ENCODE assay signal across 15 cellular contexts in the genomic region with DNA sequence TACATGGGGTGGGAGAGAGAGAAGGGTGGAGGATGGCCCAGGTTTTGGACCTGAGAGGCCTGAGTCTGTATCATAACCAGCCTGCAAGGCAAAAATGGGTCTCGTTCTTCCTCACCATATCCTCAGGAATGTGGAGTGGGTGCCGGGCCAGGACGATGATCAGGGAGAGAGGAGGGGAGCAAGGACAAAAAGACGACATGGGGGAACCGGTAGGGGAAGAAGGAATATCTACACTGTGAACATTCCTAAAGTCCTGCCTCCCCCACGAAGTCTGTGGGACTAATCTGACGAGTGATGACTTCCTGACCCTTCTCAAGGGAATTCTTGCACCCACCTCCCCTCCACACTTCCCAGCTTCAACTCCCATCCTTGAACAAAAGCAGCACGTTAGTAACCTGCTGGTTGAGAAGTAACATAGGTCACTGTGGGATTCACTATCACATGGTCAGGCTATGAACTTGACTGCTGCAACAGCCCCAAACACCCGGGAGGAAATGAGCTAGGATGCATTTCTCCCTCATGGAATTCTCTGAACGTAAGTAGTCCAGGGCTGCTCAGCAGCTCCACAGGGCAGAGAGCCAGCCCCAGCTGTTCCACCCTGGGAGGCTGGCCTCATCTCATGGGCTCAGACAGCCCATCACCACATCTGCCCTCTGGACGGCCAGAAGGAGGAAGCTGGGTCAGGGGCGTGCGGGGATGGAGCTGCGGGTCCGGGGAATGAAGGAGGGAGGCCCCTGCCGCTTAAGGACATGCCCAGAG. TPM values are rescaled to one million over a fixed set of nuclear protein-coding genes. Genes with fewer than 3 reads are reported as not detected.
DNase-seq lines count a peak whose midpoint lies in the region; ATAC-seq and TF ChIP-seq lines count a peak whose summit lies in the region.
"Had no signal": no experiment of that assay in that cellular context is flagged by ENCODE, and none has a peak within 500 bp of the region (broad histone marks: within the 10 kb centered on the region; RNA-seq: fewer than 3 reads in every experiment).

No MANE protein-coding gene starts in this region.

- no peaks in the 10 kb centered on the region for H3K79me1 ChIP-seq in IMR-90 (ENCODE audit: low read depth in 1 of 2, low read length in 2 of 2)

- peaks cover 50% of the 10 kb centered on the region for H3K4me1 Mint-ChIP-seq in dendritic cell treated with granulocyte-macrophage colony-stimulating factor and Interleukin-4, amounts not matched to agents 40 ng/mL and 50 ng/mL, for 4 days (ENCODE audit: low read depth)
- H3K4me1 Mint-ChIP-seq in activated T-helper 2 cell treated with anti-CD3 and anti-CD28 coated beads, Interferon-gamma antibody, Interleukin-2, Interleukin-4, amounts not matched to agents 10 μg/mL and 5 μg/mL and 100 μg/mL, durations not matched to agents 14 hours and 24 hours and 36 hours (ENCODE audit: low read depth): peaks cover 10% of the 10 kb centered on the region

- peak overlapping the region; percentile 87 for H2AFZ ChIP-seq in IMR-90 (replicated peaks; ENCODE audit: low read length, poor library complexity)

- peak overlapping the region; percentile 86 for H2BK20ac ChIP-seq in IMR-90 (ENCODE audit: low read depth, low read length)

- peak overlapping the region; percentile 91 for H2AK5ac ChIP-seq in IMR-90 (ENCODE audit: low read depth, low read length)

- POLR2A ChIA-PET in IMR-90 (lab: Charles Lee; ENCODE audit: unreplicated experiment): no interaction called here

- TF ChIP-seq POLR2A in IMR-90 (IDR thresholded peaks at IDR 0.05; ENCODE audit: low read depth, low read length) (no peak), stomach (IDR thresholded peaks at IDR 0.05) (no peak)

- no peak overlapping the region for H3K4me3 Mint-ChIP-seq in dendritic cell treated with granulocyte-macrophage colony-stimulating factor and Interleukin-4, amounts not matched to agents 40 ng/mL and 50 ng/mL, for 4 days
- no peak overlapping the region for H3K4me3 Mint-ChIP-seq in activated T-helper 2 cell treated with anti-CD3 and anti-CD28 coated beads, Interferon-gamma antibody, Interleukin-2, Interleukin-4, amounts not matched to agents 10 μg/mL and 5 μg/mL and 100 μg/mL, durations not matched to agents 14 hours and 24 hours and 36 hours (ENCODE audit: low read depth)
- H3K4me3 Mint-ChIP-seq: activated CD4-positive, alpha-beta memory T cell treated with anti-CD3 and anti-CD28 coated beads for 36 hours; HFFc6 had no signal

- H3K18ac ChIP-seq in IMR-90 (ENCODE audit: low read depth, low read length): peak overlapping the region; percentile 7; the same call in 1 of the 2 replicates

- H3K27ac ChIP-seq in IMR-90 (ENCODE audit: insufficient read depth, low read length) (peak overlapping the region; percentile 16; the same call in 1 of the 2 replicates), stomach (peak overlapping the region in 1 of 5 donors; percentile 14)
- H3K27ac ChIP-seq: cardiac muscle cell, sigmoid colon had no signal

- TF ChIP-seq EP300 in stomach (IDR thresholded peaks at IDR 0.05): no peak

- H3K4ac ChIP-seq in IMR-90 (ENCODE audit: low read depth, low read length): peak overlapping the region; percentile 92

- in situ Hi-C loops in IMR-90 (cut with MboI; ENCODE audit: low sequenced_read_pairs): no loop called here

- no peak for TF ChIP-seq CTCF in IMR-90 (conservative IDR thresholded peaks at IDR 0.05; ENCODE audit: low read depth, low read length)
- no peak for TF ChIP-seq CTCF in stomach (IDR thresholded peaks at IDR 0.05)

- H3K14ac ChIP-seq in IMR-90 (replicated peaks; ENCODE audit: low read depth, low read length): peak overlapping the region; percentile 90

- H3K9ac ChIP-seq in IMR-90 (ENCODE audit: low read depth, low read length): no peak overlapping the region

- 0% methylated on average over 1 of the region's 16 CpGs; no CpG with 5 or more reads in 1 of the 2 experiments for WGBS in IMR-90 (ENCODE audit: extremely low coverage in 2 of 2, insufficient read length in 1 of 2), 2 experiments
- 50 to 57% (median 55%) methylated on average over 16 of the region's 16 CpGs for WGBS in stomach, 5 donors

- peak overlapping the region; percentile 74 for H4K91ac ChIP-seq in IMR-90 (ENCODE audit: insufficient read depth, low read depth, low read length)

- H2BK120ac ChIP-seq in IMR-90 (ENCODE audit: low read depth, low read length): peak overlapping the region; percentile 93

- DNase-seq in IMR-90: peak; percentile 92
- DNase-seq in iris pigment epithelial cell (ENCODE audit: low read depth): peak; percentile 54
- DNase-seq in sciatic nerve (ENCODE audit: low spot score): no peak
- DNase-seq in NCI-H510A treated with DMSO at 0.1 percent for 48 hours (lab: John Stamatoyannopoulos, UW): no peak
- no peak for DNase-seq in activated T-helper 2 cell treated with anti-CD3 and anti-CD28 coated beads, Interferon-gamma antibody, Interleukin-2, Interleukin-4, amounts not matched to agents 10 μg/mL and 5 μg/mL and 100 μg/mL, durations not matched to agents 14 hours and 24 hours and 36 hours (ENCODE audit: low spot score)
- DNase-seq in stomach: no peak
- DNase-seq: activated CD4-positive, alpha-beta memory T cell treated with anti-CD3 and anti-CD28 coated beads for 36 hours; activated gamma-delta T cell; COR-L47; HFFc6; NCI-H1105; sigmoid colon had no signal

- peak overlapping the region; percentile 62 for H2AK9ac ChIP-seq in IMR-90 (replicated peaks; ENCODE audit: low read depth, low read length, poor library complexity)

- H3K9me3 ChIP-seq in IMR-90 (ENCODE audit: control insufficient read depth, insufficient read depth, low read length): no peaks in the 10 kb centered on the region
- H3K9me3 ChIP-seq in stomach: no peaks in the 10 kb centered on the region
- H3K9me3 ChIP-seq: sigmoid colon had no signal

- H3K4me1 ChIP-seq in IMR-90 (ENCODE audit: control insufficient read depth, insufficient read depth, low read length) (peaks cover 15% of the 10 kb centered on the region), stomach (peaks cover 0 to 18% (median 5%) of the 10 kb centered on the region in 4 donors)

- peak; percentile 85 for ATAC-seq in IMR-90 (ENCODE audit: low read depth)
- peak; percentile 53 for ATAC-seq in sciatic nerve
- ATAC-seq in HG02623 (IDR thresholded peaks at IDR 0.05; ENCODE audit: unreplicated experiment): no peak

- intact Hi-C loops in IMR-90 (cut with micrococcal nuclease) (no loop called here), sciatic nerve (cut with DNase I) (no loop called here), stomach (cut with DNase I; ENCODE audit: low total_unique reads) (no loop called here)
- intact Hi-C loops in dendritic cell treated with granulocyte-macrophage colony-stimulating factor and Interleukin-4, amounts not matched to agents 40 ng/mL and 50 ng/mL, for 4 days (cut with micrococcal nuclease): no loop called here
- intact Hi-C loops in activated T-helper 2 cell treated with anti-CD3 and anti-CD28 coated beads, Interferon-gamma antibody, Interleukin-2, Interleukin-4, amounts not matched to agents 10 μg/mL and 5 μg/mL and 100 μg/mL, durations not matched to agents 14 hours and 24 hours and 36 hours (cut with micrococcal nuclease): no loop called here

- H3K9me3 Mint-ChIP-seq in dendritic cell treated with granulocyte-macrophage colony-stimulating factor and Interleukin-4, amounts not matched to agents 40 ng/mL and 50 ng/mL, for 4 days: no peaks in the 10 kb centered on the region
- no peaks in the 10 kb centered on the region for H3K9me3 Mint-ChIP-seq in activated T-helper 2 cell treated with anti-CD3 and anti-CD28 coated beads, Interferon-gamma antibody, Interleukin-2, Interleukin-4, amounts not matched to agents 10 μg/mL and 5 μg/mL and 100 μg/mL, durations not matched to agents 14 hours and 24 hours and 36 hours
- H3K9me3 Mint-ChIP-seq: activated CD4-positive, alpha-beta memory T cell treated with anti-CD3 and anti-CD28 coated beads for 36 hours; HFFc6 had no signal

- H3K23ac ChIP-seq in IMR-90 (ENCODE audit: low read depth, low read length): peak overlapping the region; percentile 73; the same call in 1 of the 2 replicates

- no peak for TF ChIP-seq RAD21 in IMR-90 (IDR thresholded peaks at IDR 0.05; ENCODE audit: low read length)

- CTCF ChIA-PET in IMR-90 (lab: Yijun Ruan, JAX): interaction anchor here (0.8 kb wide), 1 partner anchor 47 kb away, joined by 3 read pairs; no protein-coding TSS in a partner anchor

- peaks cover 25% of the 10 kb centered on the region for H3K27me3 Mint-ChIP-seq in dendritic cell treated with granulocyte-macrophage colony-stimulating factor and Interleukin-4, amounts not matched to agents 40 ng/mL and 50 ng/mL, for 4 days
- peaks cover 1% of the 10 kb centered on the region for H3K27me3 Mint-ChIP-seq in activated T-helper 2 cell treated with anti-CD3 and anti-CD28 coated beads, Interferon-gamma antibody, Interleukin-2, Interleukin-4, amounts not matched to agents 10 μg/mL and 5 μg/mL and 100 μg/mL, durations not matched to agents 14 hours and 24 hours and 36 hours (ENCODE audit: low read depth)

- H3K27me3 ChIP-seq in IMR-90 (ENCODE audit: control insufficient read depth, insufficient read depth, low read length) (no peaks in the 10 kb centered on the region), stomach (no peaks in the 10 kb centered on the region)
- H3K27me3 ChIP-seq: cardiac muscle cell, sigmoid colon had no signal

- peak overlapping the region; percentile 90; the same call in 2 of the 3 replicates for H2BK15ac ChIP-seq in IMR-90 (ENCODE audit: low read depth, low read length)

- peak overlapping the region; percentile 79 to 91; a peak in 2 of 4 replicates for H4K8ac ChIP-seq in IMR-90 (ENCODE audit: low read depth in 2 of 2, low read length in 2 of 2)

- H3K4me3 ChIP-seq in IMR-90 (ENCODE audit: insufficient read depth, low read depth, low read length): no peak overlapping the region
- H3K4me3 ChIP-seq in stomach: no peak overlapping the region
- H3K4me3 ChIP-seq: cardiac muscle cell, sigmoid colon had no signal

- no peaks in the 10 kb centered on the region for H4K20me1 ChIP-seq in IMR-90 (ENCODE audit: insufficient read depth, low read length)

- peak overlapping the region; percentile 58 for H3K27ac Mint-ChIP-seq in dendritic cell treated with granulocyte-macrophage colony-stimulating factor and Interleukin-4, amounts not matched to agents 40 ng/mL and 50 ng/mL, for 4 days
- no peak overlapping the region for H3K27ac Mint-ChIP-seq in activated T-helper 2 cell treated with anti-CD3 and anti-CD28 coated beads, Interferon-gamma antibody, Interleukin-2, Interleukin-4, amounts not matched to agents 10 μg/mL and 5 μg/mL and 100 μg/mL, durations not matched to agents 14 hours and 24 hours and 36 hours
- H3K27ac Mint-ChIP-seq: activated CD4-positive, alpha-beta memory T cell treated with anti-CD3 and anti-CD28 coated beads for 36 hours; HFFc6 had no signal

- H3K36me3 Mint-ChIP-seq in dendritic cell treated with granulocyte-macrophage colony-stimulating factor and Interleukin-4, amounts not matched to agents 40 ng/mL and 50 ng/mL, for 4 days (ENCODE audit: low read depth): no peaks in the 10 kb centered on the region
- no peaks in the 10 kb centered on the region for H3K36me3 Mint-ChIP-seq in activated T-helper 2 cell treated with anti-CD3 and anti-CD28 coated beads, Interferon-gamma antibody, Interleukin-2, Interleukin-4, amounts not matched to agents 10 μg/mL and 5 μg/mL and 100 μg/mL, durations not matched to agents 14 hours and 24 hours and 36 hours (ENCODE audit: low read depth)
- H3K36me3 Mint-ChIP-seq: activated CD4-positive, alpha-beta memory T cell treated with anti-CD3 and anti-CD28 coated beads for 36 hours had no signal

- dilution Hi-C loops in IMR-90 (cut with HindIII; ENCODE audit: low sequenced_read_pairs, unreplicated experiment): no loop called here

- no peak overlapping the region for H3K56ac ChIP-seq in IMR-90 (ENCODE audit: extremely low read depth, insufficient read depth, low read length)

- BruUV-seq in IMR-90 (replicated peaks; lab: Mats Ljungman, UMichigan): no TSS peak

- peaks cover 15% of the 10 kb centered on the region for H3K9me1 ChIP-seq in IMR-90 (ENCODE audit: insufficient read depth, low read length)

- H3K4me2 ChIP-seq in IMR-90 (ENCODE audit: low read depth, low read length): 0 out of 2 replicates have a peak overlapping the region, but pooled peaks have one; percentile 23

- H4K5ac ChIP-seq in IMR-90 (ENCODE audit: low read depth, low read length): peak overlapping the region; percentile 7; the same call in 1 of the 2 replicates

- H3K36me3 ChIP-seq in IMR-90 (ENCODE audit: control insufficient read depth, insufficient read depth, low read length) (no peaks in the 10 kb centered on the region), stomach (no peaks in the 10 kb centered on the region)
- H3K36me3 ChIP-seq: cardiac muscle cell, sigmoid colon had no signal

- H2BK5ac ChIP-seq in IMR-90 (ENCODE audit: low read depth, low read length, poor library complexity, severe bottlenecking): peak overlapping the region; percentile 42

RNA-seq across cellular contexts. Expression of a gene that starts 36.8 kb away (rescaled TPM):
- total RNA-seq in IMR-90 (2012; rRNA removed) (under 0.01 TPM in 2 replicates), sciatic nerve (655 TPM), stomach (100 to 1,000 TPM in 1 of 5 donors, 10 to 100 TPM in 4; 49.0 to 103 (median 69.6) TPM)
- polyA plus RNA-seq in IMR-90 (2012; rRNA removed) (0.09 and 0.10 TPM in 2 replicates), stomach (10 to 100 TPM in 1 of 3 donors, 1 to 10 TPM in 2; 3.1 to 22.7 (median 3.2) TPM)
- polyA plus RNA-seq in IMR-90 (2012; cell fraction: cytosol; rRNA removed): 0.04 and 0.11 TPM in 2 replicates
- polyA plus RNA-seq in IMR-90 (2012; cell fraction: nucleus; rRNA removed; ENCODE audit: low replicate concordance): 0.14 and 0.34 TPM in 2 replicates
- total RNA-seq in activated T-helper 2 cell treated with anti-CD3 and anti-CD28 coated beads, Interferon-gamma antibody, Interleukin-2, Interleukin-4, amounts not matched to agents 10 μg/mL and 5 μg/mL and 100 μg/mL, durations not matched to agents 14 hours and 24 hours and 36 hours: not detected in 2 replicates
- total RNA-seq: activated CD4-positive, alpha-beta memory T cell treated with anti-CD3 and anti-CD28 coated beads for 36 hours had no signal
- polyA plus RNA-seq: cardiac muscle cell had no signal

RNA-seq across cellular contexts. Expression of a gene that starts 38.9 kb away (rescaled TPM):
- total RNA-seq in IMR-90 (2012; rRNA removed): 48.8 and 70.0 TPM in 2 replicates
- 69.1 and 70.9 TPM in 2 replicates for polyA plus RNA-seq in IMR-90 (2012; rRNA removed)
- polyA plus RNA-seq in IMR-90 (2012; cell fraction: cytosol; rRNA removed): 50.1 and 55.3 TPM in 2 replicates
- polyA plus RNA-seq in IMR-90 (2012; cell fraction: nucleus; rRNA removed; ENCODE audit: low replicate concordance): 19.2 and 35.5 TPM in 2 replicates
- total RNA-seq in sciatic nerve: 554 TPM
- 24.8 and 26.4 TPM in 2 replicates for total RNA-seq in activated T-helper 2 cell treated with anti-CD3 and anti-CD28 coated beads, Interferon-gamma antibody, Interleukin-2, Interleukin-4, amounts not matched to agents 10 μg/mL and 5 μg/mL and 100 μg/mL, durations not matched to agents 14 hours and 24 hours and 36 hours
- total RNA-seq in stomach: 100 to 1,000 TPM in 3 of 5 donors, 10 to 100 TPM in 2; 68.1 to 297 (median 154) TPM
- polyA plus RNA-seq in stomach: 100 to 1,000 TPM in 2 of 3 donors, 10 to 100 TPM in 1; 51.0 to 421 (median 124) TPM

Comparison
In these comparisons a context has a peak if more than half of its experiments do, and no peak if none do; other contexts are left out.
1. DNase-seq: peak in IMR-90 (single experiment) and iris pigment epithelial cell (single experiment); none in sciatic nerve (single experiment), NCI-H510A treated with DMSO at 0.1 percent for 48 hours (single experiment), activated T-helper 2 cell treated with anti-CD3 and anti-CD28 coated beads, Interferon-gamma antibody, Interleukin-2, Interleukin-4, amounts not matched to agents 10 μg/mL and 5 μg/mL and 100 μg/mL, durations not matched to agents 14 hours and 24 hours and 36 hours (single experiment) and stomach (single experiment).
2. RNA of a gene that starts 36.8 kb away (total RNA-seq): 655 TPM in sciatic nerve (single experiment) and 49.0 to 103 TPM in stomach; not detected in activated T-helper 2 cell treated with anti-CD3 and anti-CD28 coated beads, Interferon-gamma antibody, Interleukin-2, Interleukin-4, amounts not matched to agents 10 μg/mL and 5 μg/mL and 100 μg/mL, durations not matched to agents 14 hours and 24 hours and 36 hours and under 0.01 TPM in IMR-90; every median in the first group is over 10 times any median in the second.